1 cellular context compared by ENCODE assay signal in the genomic region with DNA sequence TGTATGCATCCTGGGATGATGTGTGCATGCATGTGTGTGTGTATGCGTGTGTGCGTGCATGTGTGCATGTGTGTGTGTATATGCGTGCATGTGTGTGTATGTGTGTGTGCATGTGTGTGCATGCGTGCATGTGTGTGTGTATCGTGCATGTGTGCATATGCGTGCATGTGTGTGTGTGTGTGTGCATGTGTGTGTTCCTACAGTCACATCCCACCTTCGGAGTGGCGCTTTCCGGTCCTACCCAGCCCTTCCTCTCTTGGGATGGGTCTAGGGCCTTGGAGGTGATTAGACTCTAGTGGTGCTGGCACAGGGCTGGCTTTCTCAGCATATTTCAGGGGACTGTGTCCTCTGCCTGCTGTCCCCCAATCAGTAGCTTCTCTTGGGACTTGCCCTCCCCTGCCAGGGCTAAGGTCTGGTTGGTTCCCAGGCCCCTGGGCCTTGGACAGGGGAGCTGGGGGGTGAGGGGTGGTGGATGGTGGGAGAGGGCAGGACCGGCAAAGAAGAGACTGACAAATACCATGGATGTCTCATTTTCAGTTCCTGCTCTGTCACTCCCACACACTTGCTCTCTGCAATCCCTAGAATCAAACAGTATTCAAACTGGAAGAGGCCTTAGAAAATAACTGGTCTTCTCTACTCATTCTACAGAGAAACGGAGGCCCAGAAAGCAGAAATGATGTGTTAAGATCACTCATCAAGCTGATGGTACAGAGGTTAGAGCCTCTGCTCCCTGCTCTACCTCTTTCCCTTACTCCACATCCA.
TF ChIP-seq lines count a peak whose summit lies in the region.

No MANE protein-coding gene starts in this region.

TF ChIP-seq in endothelial cell of umbilical vein, 7 proteins besides CTCF, POLR2A, EP300 and RAD21:
- no peak for TF ChIP-seq MYC (IDR thresholded peaks at IDR 0.05; ENCODE audit: low read depth, low read length)
- TF ChIP-seq JUN (IDR thresholded peaks at IDR 0.05; ENCODE audit: borderline replicate concordance, insufficient read depth, insufficient read length, low read depth), result no peak
- TF ChIP-seq EZH2 (IDR thresholded peaks at IDR 0.05; ENCODE audit: borderline replicate concordance, low read depth, low read length, severe bottlenecking), result no peak
- TF ChIP-seq, protein P1, sequence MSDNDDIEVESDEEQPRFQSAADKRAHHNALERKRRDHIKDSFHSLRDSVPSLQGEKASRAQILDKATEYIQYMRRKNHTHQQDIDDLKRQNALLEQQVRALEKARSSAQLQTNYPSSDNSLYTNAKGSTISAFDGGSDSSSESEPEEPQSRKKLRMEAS (IDR thresholded peaks at IDR 0.05; ENCODE audit: insufficient read depth, insufficient read length), result peak; percentile 22
